18 cellular contexts compared by ENCODE assay signal in the genomic region with DNA sequence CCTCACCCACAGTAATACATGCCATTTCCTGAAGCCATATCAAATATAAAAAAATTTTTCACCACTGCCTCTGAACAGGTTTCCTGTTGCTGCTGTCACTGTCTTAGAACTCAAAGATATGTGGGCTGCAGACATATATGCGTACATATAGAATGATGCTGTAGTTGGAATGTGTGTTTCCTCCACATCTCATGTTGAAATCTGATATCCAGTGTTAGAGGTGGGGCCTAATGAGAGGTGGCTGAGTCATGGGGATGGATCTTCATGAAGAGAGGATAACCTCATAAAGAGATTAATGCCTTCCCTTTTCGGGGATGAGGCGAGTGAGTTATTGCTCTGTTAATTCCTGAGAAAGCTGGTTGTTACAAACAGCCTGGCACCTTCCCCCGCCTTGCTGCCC. TPM values are rescaled to one million over a fixed set of nuclear protein-coding genes. Genes with fewer than 3 reads are reported as not detected.
DNase-seq lines count a peak whose midpoint lies in the region; ATAC-seq and TF ChIP-seq lines count a peak whose summit lies in the region.
"Had no signal": no experiment of that assay in that cellular context is flagged by ENCODE, and none has a peak within 500 bp of the region (broad histone marks: within the 10 kb centered on the region; RNA-seq: fewer than 3 reads in every experiment).

No MANE protein-coding gene starts in this region.

- DNase-seq in activated naive CD8-positive, alpha-beta T cell treated with anti-CD3 and anti-CD28 coated beads, Interleukin-2, amount 50 U/mL, for 24 hours: no peak
- DNase-seq in MV-4-11 (lab: John Stamatoyannopoulos, UW): peak; percentile 38
- peak; percentile 48 for DNase-seq in mammary epithelial cell
- DNase-seq in stimulated activated naive CD8-positive, alpha-beta T cell treated with anti-CD3 and anti-CD28 coated beads, Interleukin-15, amount 100 ng/mL, for 72 hours: no peak
- no peak for DNase-seq in body of pancreas
- DNase-seq in stimulated activated CD4-positive, alpha-beta T cell treated with anti-CD3 and anti-CD28 coated beads, Interleukin-12 subunit alpha, Interleukin-12 subunit beta, amount 100 ng/mL, for 4 hours: no peak
- no peak for DNase-seq in middle frontal gyrus (ENCODE audit: extremely low spot score, low spot score)
- DNase-seq: activated CD4-positive, alpha-beta T cell treated with anti-CD3 and anti-CD28 coated beads for 4 hours; activated T-cell treated with anti-CD3 and anti-CD28 coated beads, Interleukin-2, amount 50 U/mL, for 48 hours; aorta; DMS79 treated with DMSO at 0.1 percent for 48 hours; PC-9; T-helper 2 cell had no signal

- ATAC-seq in activated naive CD8-positive, alpha-beta T cell treated with anti-CD3 and anti-CD28 coated beads, Interleukin-2, amount 50 U/mL, for 24 hours: no peak
- ATAC-seq in stimulated activated naive CD8-positive, alpha-beta T cell treated with anti-CD3 and anti-CD28 coated beads, Interleukin-15, amount 100 ng/mL, for 72 hours: peak; percentile 33
- no peak for ATAC-seq in body of pancreas

- dilution Hi-C loops in mammary epithelial cell (cut with HindIII; ENCODE audit: low sequenced_read_pairs): no loop called here

- in situ Hi-C loops in mammary epithelial cell (cut with MboI; ENCODE audit: low sequenced_read_pairs in 2 of 2): no loop called here

- H3K27ac ChIP-seq in mammary epithelial cell (ENCODE audit: insufficient read depth, low read depth, low read length) (no peak overlapping the region), body of pancreas (no peak overlapping the region)
- H3K27ac ChIP-seq: parathyroid adenoma, PC-9 had no signal

- 93% methylated on average over 4 of the region's 4 CpGs for WGBS in mammary epithelial cell (ENCODE audit: low coverage, missing lambda C conversion rate)
- 67 to 80% methylated on average over 4 of the region's 4 CpGs for WGBS in body of pancreas, 2 donors

- H3K36me3 ChIP-seq in mammary epithelial cell (ENCODE audit: insufficient read depth, low read length): no peaks in the 10 kb centered on the region
- H3K36me3 ChIP-seq in body of pancreas (replicated peaks in 1 of 2; ENCODE audit: insufficient read depth in 1 of 2, low read depth in 2 of 2): no peaks in the 10 kb centered on the region

- no peak overlapping the region for H2AFZ ChIP-seq in mammary epithelial cell (ENCODE audit: low read depth, low read length)
- H2AFZ ChIP-seq: parathyroid adenoma, PC-9 had no signal

- no peaks in the 10 kb centered on the region for H3K79me2 ChIP-seq in mammary epithelial cell (ENCODE audit: insufficient read depth, low read length)
- H3K79me2 ChIP-seq: parathyroid adenoma had no signal

- H3K36me3 Mint-ChIP-seq in activated naive CD8-positive, alpha-beta T cell: no peaks in the 10 kb centered on the region
- peaks cover 1% of the 10 kb centered on the region for H3K36me3 Mint-ChIP-seq in activated naive CD8-positive, alpha-beta T cell treated with anti-CD3 and anti-CD28 coated beads, Interleukin-2, amount 50 U/mL, for 24 hours (ENCODE audit: low read depth)

- intact Hi-C loops in mammary epithelial cell (cut with micrococcal nuclease): no loop called here
- intact Hi-C loops in body of pancreas (cut with DNase I): no loop called here

- peaks cover 22% of the 10 kb centered on the region for H3K4me1 Mint-ChIP-seq in activated naive CD8-positive, alpha-beta T cell (ENCODE audit: low read depth)
- peaks cover 17% of the 10 kb centered on the region for H3K4me1 Mint-ChIP-seq in activated naive CD8-positive, alpha-beta T cell treated with anti-CD3 and anti-CD28 coated beads, Interleukin-2, amount 50 U/mL, for 24 hours
- H3K4me1 Mint-ChIP-seq in stimulated activated naive CD8-positive, alpha-beta T cell treated with anti-CD3 and anti-CD28 coated beads, Interleukin-15, amount 100 ng/mL, for 72 hours: peaks cover 23% of the 10 kb centered on the region

- no peaks in the 10 kb centered on the region for H4K20me1 ChIP-seq in mammary epithelial cell (ENCODE audit: insufficient read depth, low read length)

- H3K27me3 ChIP-seq in mammary epithelial cell (ENCODE audit: insufficient read depth, low read length) (no peaks in the 10 kb centered on the region), body of pancreas (no peaks in the 10 kb centered on the region)

- H3K4me3 Mint-ChIP-seq in activated naive CD8-positive, alpha-beta T cell: no peak overlapping the region
- no peak overlapping the region for H3K4me3 Mint-ChIP-seq in activated naive CD8-positive, alpha-beta T cell treated with anti-CD3 and anti-CD28 coated beads, Interleukin-2, amount 50 U/mL, for 24 hours
- H3K4me3 Mint-ChIP-seq in stimulated activated naive CD8-positive, alpha-beta T cell treated with anti-CD3 and anti-CD28 coated beads, Interleukin-15, amount 100 ng/mL, for 72 hours: no peak overlapping the region

- H3K27me3 Mint-ChIP-seq in activated naive CD8-positive, alpha-beta T cell: peaks cover 3% of the 10 kb centered on the region
- H3K27me3 Mint-ChIP-seq in activated naive CD8-positive, alpha-beta T cell treated with anti-CD3 and anti-CD28 coated beads, Interleukin-2, amount 50 U/mL, for 24 hours: no peaks in the 10 kb centered on the region
- H3K27me3 Mint-ChIP-seq in stimulated activated naive CD8-positive, alpha-beta T cell treated with anti-CD3 and anti-CD28 coated beads, Interleukin-15, amount 100 ng/mL, for 72 hours: no peaks in the 10 kb centered on the region

- no peaks in the 10 kb centered on the region for H3K9me3 Mint-ChIP-seq in activated naive CD8-positive, alpha-beta T cell (ENCODE audit: low read depth)
- no peaks in the 10 kb centered on the region for H3K9me3 Mint-ChIP-seq in activated naive CD8-positive, alpha-beta T cell treated with anti-CD3 and anti-CD28 coated beads, Interleukin-2, amount 50 U/mL, for 24 hours
- H3K9me3 Mint-ChIP-seq in stimulated activated naive CD8-positive, alpha-beta T cell treated with anti-CD3 and anti-CD28 coated beads, Interleukin-15, amount 100 ng/mL, for 72 hours: peaks cover 0 to 5% of the 10 kb centered on the region in 2 donors

- H3K9me3 ChIP-seq in mammary epithelial cell (replicated peaks; ENCODE audit: insufficient read depth, low read length) (no peaks in the 10 kb centered on the region), body of pancreas (no peaks in the 10 kb centered on the region)

- H3K4me1 ChIP-seq in mammary epithelial cell (ENCODE audit: insufficient read depth, low read length) (no peaks in the 10 kb centered on the region), body of pancreas (no peaks in the 10 kb centered on the region)
- H3K4me1 ChIP-seq: parathyroid adenoma had no signal

- H3K4me3 ChIP-seq in mammary epithelial cell (replicated peaks in 1 of 3; ENCODE audit: insufficient read depth in 1 of 3, low read depth in 2 of 3, low read length in 3 of 3) (no peak overlapping the region), body of pancreas (no peak overlapping the region)
- H3K4me3 ChIP-seq: PC-9 had no signal

- H3K4me2 ChIP-seq in mammary epithelial cell (ENCODE audit: insufficient read depth, low read depth, low read length): no peak overlapping the region
- H3K4me2 ChIP-seq: PC-9 had no signal

- TF ChIP-seq CTCF in mammary epithelial cell (conservative IDR thresholded peaks at IDR 0.05 in 1 of 2, IDR thresholded peaks at IDR 0.05 in 1 of 2; ENCODE audit: extremely low read depth in 1 of 2, insufficient read depth in 1 of 2, low read depth in 1 of 2, low read length in 2 of 2) (no peak), body of pancreas (IDR thresholded peaks at IDR 0.05) (no peak)

- BruUV-seq in mammary epithelial cell (replicated peaks; lab: Mats Ljungman, UMichigan): no TSS peak

- H3K27ac Mint-ChIP-seq in activated naive CD8-positive, alpha-beta T cell: peak overlapping the region; percentile 62
- H3K27ac Mint-ChIP-seq in activated naive CD8-positive, alpha-beta T cell treated with anti-CD3 and anti-CD28 coated beads, Interleukin-2, amount 50 U/mL, for 24 hours: no peak overlapping the region
- H3K27ac Mint-ChIP-seq in stimulated activated naive CD8-positive, alpha-beta T cell treated with anti-CD3 and anti-CD28 coated beads, Interleukin-15, amount 100 ng/mL, for 72 hours: peak overlapping the region; percentile 61 to 65

- H3K9ac ChIP-seq in mammary epithelial cell (ENCODE audit: insufficient read depth, low read length): no peak overlapping the region
- H3K9ac ChIP-seq: parathyroid adenoma had no signal

- TF ChIP-seq POLR2A in body of pancreas (IDR thresholded peaks at IDR 0.05): no peak

- CTCF ChIA-PET in mammary epithelial cell (lab: Charles Lee; ENCODE audit: low non-redundant PET): no interaction called here

RNA-seq across cellular contexts. Expression of a gene that starts 7.7 kb away (rescaled TPM):
- total RNA-seq in mammary epithelial cell: not detected
- polyA plus RNA-seq in mammary epithelial cell: not detected
- polyA minus RNA-seq in mammary epithelial cell: not detected
- total RNA-seq in body of pancreas: not detected
- total RNA-seq: aorta, frontal cortex, mucosa of gallbladder, PC-9 had no signal
- polyA plus RNA-seq: aorta, keratinocyte had no signal

Comparison
In these comparisons a context has a peak if more than half of its experiments do, and no peak if none do; other contexts are left out.
1. DNase-seq: peak in MV-4-11 (single experiment) and mammary epithelial cell (single experiment); none in activated naive CD8-positive, alpha-beta T cell treated with anti-CD3 and anti-CD28 coated beads, Interleukin-2, amount 50 U/mL, for 24 hours (single experiment), stimulated activated naive CD8-positive, alpha-beta T cell treated with anti-CD3 and anti-CD28 coated beads, Interleukin-15, amount 100 ng/mL, for 72 hours (0 of 2), body of pancreas (0 of 4), stimulated activated CD4-positive, alpha-beta T cell treated with anti-CD3 and anti-CD28 coated beads, Interleukin-12 subunit alpha, Interleukin-12 subunit beta, amount 100 ng/mL, for 4 hours (single experiment) and middle frontal gyrus (single experiment).